ENCODE assay signal across 13 cellular contexts in the genomic region with DNA sequence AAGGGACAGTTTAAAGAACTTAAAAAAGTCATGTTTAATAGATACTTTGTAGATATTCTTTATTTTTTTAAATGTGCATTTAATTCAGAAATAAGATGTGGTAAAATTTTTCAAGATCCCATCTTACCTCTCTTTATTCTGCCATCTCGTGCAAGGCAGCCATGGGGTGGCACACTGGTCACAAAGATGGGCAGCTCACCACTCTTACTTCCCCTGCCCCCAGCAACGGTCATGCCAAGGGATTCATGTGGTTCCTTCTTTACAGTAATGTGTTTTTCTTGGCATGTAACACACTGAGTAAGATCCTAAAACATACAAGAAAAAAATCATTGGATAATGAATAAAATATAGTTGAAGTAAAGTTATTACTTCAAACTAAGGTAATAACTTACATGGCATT.
DNase-seq lines count a peak whose midpoint lies in the region; ATAC-seq, FAIRE-seq and TF ChIP-seq lines count a peak whose summit lies in the region.
"Had no signal": no experiment of that assay in that cellular context is flagged by ENCODE, and none has a peak within 500 bp of the region (broad histone marks: within the 10 kb centered on the region; RNA-seq: fewer than 3 reads in every experiment).

No MANE protein-coding gene starts in this region.

- H3K27me3 ChIP-seq in MG63 = no peaks in the 10 kb centered on the region

- H3K27me3 Mint-ChIP-seq in naive B cell = no peaks in the 10 kb centered on the region
- H3K27me3 Mint-ChIP-seq: activated naive CD4-positive, alpha-beta T cell treated with anti-CD3 and anti-CD28 coated beads, Interleukin-2, amount 50 U/mL, for 24 hours; effector memory CD8-positive, alpha-beta T cell had no signal

- DNase-seq in D721Med (ENCODE audit: insufficient read length, low spot score) = no peak
- peak; percentile 85 for DNase-seq in MG63
- DNase-seq in dermis blood vessel endothelial cell = peak; percentile 87
- peak; percentile 1 for DNase-seq in naive B cell
- DNase-seq in RPMI8226 = no peak
- DNase-seq: effector memory CD8-positive, alpha-beta T cell; NCI-H226; SHP77 treated with DMSO at 0.1 percent for 48 hours had no signal

- H3K4me3 Mint-ChIP-seq in naive B cell = no peak overlapping the region
- H3K4me3 Mint-ChIP-seq: activated naive CD4-positive, alpha-beta T cell treated with anti-CD3 and anti-CD28 coated beads, Interleukin-2, amount 50 U/mL, for 24 hours; effector memory CD8-positive, alpha-beta T cell had no signal

- H3K4me3 ChIP-seq in MG63 = no peak overlapping the region
- H3K4me3 ChIP-seq: K562 had no signal

- ATAC-seq in naive B cell (ENCODE audit: low read depth in 2 of 2) (no peak), GM18873 (IDR thresholded peaks at IDR 0.05; ENCODE audit: low FRiP score, unreplicated experiment) (no peak), GM18868 (IDR thresholded peaks at IDR 0.05; ENCODE audit: unreplicated experiment) (no peak), GM21423 (IDR thresholded peaks at IDR 0.05; ENCODE audit: unreplicated experiment) (no peak)
- ATAC-seq: effector memory CD8-positive, alpha-beta T cell; K562 had no signal

- no peaks in the 10 kb centered on the region for H3K9me3 ChIP-seq in MG63

- no peaks in the 10 kb centered on the region for H3K4me1 Mint-ChIP-seq in naive B cell
- H3K4me1 Mint-ChIP-seq: activated naive CD4-positive, alpha-beta T cell treated with anti-CD3 and anti-CD28 coated beads, Interleukin-2, amount 50 U/mL, for 24 hours had no signal

- peaks cover 13 to 24% of the 10 kb centered on the region in 2 donors for H3K36me3 Mint-ChIP-seq in naive B cell

- H3K9me3 Mint-ChIP-seq in naive B cell = no peaks in the 10 kb centered on the region
- H3K9me3 Mint-ChIP-seq: activated naive CD4-positive, alpha-beta T cell treated with anti-CD3 and anti-CD28 coated beads, Interleukin-2, amount 50 U/mL, for 24 hours; effector memory CD8-positive, alpha-beta T cell had no signal

- TF ChIP-seq CTCF in D721Med (IDR thresholded peaks at IDR 0.05; ENCODE audit: insufficient read depth, missing control alignments) = peak; percentile 7

- FAIRE-seq in D721Med (lab: Jason Lieb, UNC) = no peak
- FAIRE-seq: K562 had no signal

- H3K36me3 ChIP-seq in MG63 = 0 out of 2 replicates have a peak, but pooled peaks cover 2% of the 10 kb centered on the region

- H3K27ac Mint-ChIP-seq in naive B cell = no peak overlapping the region
- H3K27ac Mint-ChIP-seq: activated naive CD4-positive, alpha-beta T cell treated with anti-CD3 and anti-CD28 coated beads, Interleukin-2, amount 50 U/mL, for 24 hours; effector memory CD8-positive, alpha-beta T cell had no signal

Comparison
In these comparisons a context has a peak if more than half of its experiments do, and no peak if none do; other contexts are left out.
1. DNase-seq: peak in MG63 (single experiment), dermis blood vessel endothelial cell (single experiment) and naive B cell (single experiment); none in D721Med (single experiment) and RPMI8226 (single experiment).